Comparison of ENCODE assay signal across 8 cellular contexts in genomic region chrX:149541521-149542047, GRCh38. TPM values are rescaled to one million over a fixed set of nuclear protein-coding genes. Genes with fewer than 3 reads are reported as not detected.
DNase-seq lines count a peak whose midpoint lies in the region; ATAC-seq and TF ChIP-seq lines count a peak whose summit lies in the region.

No MANE protein-coding gene starts in this region.

- H3K4me3 ChIP-seq in MG63, result peak overlapping the region; percentile 76
- H3K4me3 ChIP-seq in dorsolateral prefrontal cortex, result peak overlapping the region; percentile 45 to 81 (median 64)

- peak overlapping the region; percentile 99 to 100 (median 100) for H3K27ac Mint-ChIP-seq in naive B cell

- H3K9me3 Mint-ChIP-seq in naive B cell, result peaks cover 0 to 3% (median 0%) of the 10 kb centered on the region in 7 donors

- H3K36me3 ChIP-seq in MG63, result no peaks in the 10 kb centered on the region

- no peaks in the 10 kb centered on the region for H3K9me3 ChIP-seq in MG63

- H3K27me3 ChIP-seq in MG63 (no peaks in the 10 kb centered on the region), dorsolateral prefrontal cortex (peaks cover 0 to 5% (median 0%) of the 10 kb centered on the region in 45 donors)

- H3K4me3 Mint-ChIP-seq in naive B cell, result peak overlapping the region; percentile 78 to 99 (median 96)

- peak overlapping the region in 40 of 59 donors; percentile 15 to 90 (median 82) for H3K27ac ChIP-seq in dorsolateral prefrontal cortex

- intact Hi-C loops in dorsolateral prefrontal cortex (cut with DNase I), result no loop called here

- H3K4me1 Mint-ChIP-seq in naive B cell, result peaks cover 0 to 17% (median 10%) of the 10 kb centered on the region in 3 donors

- DNase-seq in AG20443 (ENCODE audit: low spot score), result peak; percentile 7
- no peak for DNase-seq in MG63
- DNase-seq in dorsolateral prefrontal cortex, result no peak
- DNase-seq in naive B cell, result no peak
- no peak for DNase-seq in SKM-1 treated with dmso at 0.1 percent for 144 hours (lab: John Stamatoyannopoulos, UW; ENCODE audit: unreplicated experiment)
- no peak for DNase-seq in hippocampal formation (lab: John Stamatoyannopoulos, UW)
- DNase-seq in kidney tubule cell (ENCODE audit: low spot score), result no peak
- DNase-seq in NCI-H1694 treated with DMSO at 0.1 percent for 48 hours (lab: John Stamatoyannopoulos, UW), result no peak

- H3K27me3 Mint-ChIP-seq in naive B cell, result no peaks in the 10 kb centered on the region

- TF ChIP-seq CTCF in dorsolateral prefrontal cortex (IDR thresholded peaks at IDR 0.05 in 54 of 56, conservative IDR thresholded peaks at IDR 0.05 in 2 of 56; ENCODE audit: low read depth in 1 of 56, partially characterized antibody in 56 of 56), result no peak

- no peaks in the 10 kb centered on the region for H3K36me3 Mint-ChIP-seq in naive B cell

- no peak for ATAC-seq in naive B cell (ENCODE audit: low read depth in 2 of 2)

RNA-seq across cellular contexts. Expression of gene EOLA1, which starts 0.8 kb away (rescaled TPM):
- 33.5 and 41.1 TPM in 2 replicates for total RNA-seq in MG63 (2014; rRNA removed; shearing (Covaris generic); ENCODE audit: low replicate concordance)
- total RNA-seq in dorsolateral prefrontal cortex, result 10 to 100 TPM; 14.4 to 32.7 (median 22.3) TPM
- polyA plus RNA-seq in naive B cell (ENCODE audit: low read depth in 6 of 6), result 10 to 100 TPM; 10.6 to 27.8 (median 23.2) TPM

RNA-seq across cellular contexts. Expression of gene HSFX3, which starts 8.1 kb away (rescaled TPM):
- total RNA-seq in MG63 (2014; rRNA removed; shearing (Covaris generic); ENCODE audit: low replicate concordance), result not detected in 2 replicates
- total RNA-seq in dorsolateral prefrontal cortex, result under 1 TPM in 1 of 120 experiments, not detected in 119; 0.68 TPM
- polyA plus RNA-seq in naive B cell (ENCODE audit: low read depth in 6 of 6), result not detected

RNA-seq across cellular contexts. Expression of gene IDS, which starts 36.5 kb away (rescaled TPM):
- 3.6 and 11.6 TPM in 2 replicates for total RNA-seq in MG63 (2014; rRNA removed; shearing (Covaris generic); ENCODE audit: low replicate concordance)
- 1,000 to 10,000 TPM in 11 of 120 experiments, 100 to 1,000 TPM in 109; 324 to 1,147 (median 848) TPM for total RNA-seq in dorsolateral prefrontal cortex
- 100 to 1,000 TPM in 1 of 6 donors, 10 to 100 TPM in 5; 71.1 to 106 (median 77.5) TPM for polyA plus RNA-seq in naive B cell (ENCODE audit: low read depth in 6 of 6)

RNA-seq across cellular contexts. Expression of gene MAGEA9B, which starts 45.7 kb away (rescaled TPM):
- not detected in 2 replicates for total RNA-seq in MG63 (2014; rRNA removed; shearing (Covaris generic); ENCODE audit: low replicate concordance)
- under 1 TPM in 2 of 120 experiments, not detected in 118; 0.25 to 0.33 TPM for total RNA-seq in dorsolateral prefrontal cortex
- not detected for polyA plus RNA-seq in naive B cell (ENCODE audit: low read depth in 6 of 6)

RNA-seq across cellular contexts. Expression of gene HSFX2, which starts 53.5 kb away (rescaled TPM):
- total RNA-seq in MG63 (2014; rRNA removed; shearing (Covaris generic); ENCODE audit: low replicate concordance), result not detected in 2 replicates
- total RNA-seq in dorsolateral prefrontal cortex, result 1 to 10 TPM in 83 of 120 experiments, under 1 TPM in 13, not detected in 24; 0.42 to 8.9 (median 3.0) TPM
- polyA plus RNA-seq in naive B cell (ENCODE audit: low read depth in 6 of 6), result under 1 TPM in 3 of 6 donors, not detected in 3; 0.18 to 0.72 (median 0.30) TPM

Comparison
In these comparisons a context has a peak if more than half of its experiments do, and no peak if none do; other contexts are left out.
1. RNA of gene IDS, which starts 36.5 kb away (total RNA-seq): 324 to 1,147 TPM in dorsolateral prefrontal cortex; 3.6 to 11.6 TPM in MG63; every median in the first group is over 10 times any median in the second.